24 cellular contexts compared by ENCODE assay signal in the genomic region with DNA sequence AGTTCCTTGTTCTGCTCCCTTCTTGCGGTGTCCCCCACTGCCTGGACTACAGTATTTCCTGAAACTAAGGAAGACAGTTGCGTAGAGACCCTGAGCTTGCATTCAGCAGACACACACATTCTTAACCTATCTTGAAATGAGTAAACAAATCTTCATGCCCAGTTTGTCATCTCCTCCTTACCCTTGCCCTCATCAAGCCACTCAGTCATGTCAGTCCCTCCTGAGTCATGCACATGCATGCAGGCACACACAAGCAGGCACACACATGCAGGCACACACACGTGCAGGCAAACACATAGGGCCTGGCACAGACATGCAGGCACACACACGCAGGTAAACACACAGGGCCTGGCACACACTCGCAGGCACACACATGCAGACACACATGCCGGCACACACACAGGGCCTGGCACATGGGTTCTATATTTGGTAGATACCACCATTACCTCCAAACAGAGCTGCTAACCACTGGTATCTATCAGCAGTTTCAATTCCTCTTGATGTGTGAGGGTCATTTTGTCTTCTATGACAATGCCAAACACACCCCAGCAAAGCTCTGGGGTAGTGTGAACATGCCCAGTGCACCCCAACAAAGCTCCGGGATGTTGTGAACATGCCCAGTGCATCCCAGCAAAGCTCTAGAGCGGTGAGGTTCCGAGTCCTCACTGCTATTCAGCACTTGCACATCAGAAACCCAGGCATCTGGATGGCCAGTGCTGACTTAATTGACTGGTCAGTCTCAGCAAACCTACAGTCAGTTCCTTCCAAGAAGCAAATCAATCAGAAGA.
DNase-seq lines count a peak whose midpoint lies in the region; ATAC-seq, FAIRE-seq and TF ChIP-seq lines count a peak whose summit lies in the region.
"Had no signal": no experiment of that assay in that cellular context is flagged by ENCODE, and none has a peak within 500 bp of the region (broad histone marks: within the 10 kb centered on the region; RNA-seq: fewer than 3 reads in every experiment).

No MANE protein-coding gene starts in this region.

- CTCF ChIA-PET in H1 (lab: Charles Lee; ENCODE audit: partially characterized antibody) = interaction anchor here (0.7 kb wide), 1 partner anchor 12 kb away, joined by 5 read pairs; no protein-coding TSS in a partner anchor

- H3K23me2 ChIP-seq in H1 (ENCODE audit: low read depth, low read length) = no peaks in the 10 kb centered on the region

- no peaks in the 10 kb centered on the region for H3K79me2 ChIP-seq in H1 (ENCODE audit: control insufficient read depth in 1 of 2, insufficient read depth in 2 of 2, low read length in 2 of 2)

- H2BK5ac ChIP-seq in H1 (ENCODE audit: low read depth, low read length) (no peak overlapping the region), neuronal stem cell (ENCODE audit: low read length) (no peak overlapping the region)

- H3K56ac ChIP-seq in H1 (replicated peaks; ENCODE audit: insufficient read length, low read depth, low read length) = no peak overlapping the region

- H2BK12ac ChIP-seq in H1 (ENCODE audit: low read depth, low read length) (no peak overlapping the region), neuronal stem cell (ENCODE audit: low read length) (peak overlapping the region; percentile 59)

- 91% methylated on average over 9 of the region's 9 CpGs; no CpG with 5 or more reads in 1 of the 2 experiments for WGBS in H1 (ENCODE audit: extremely low coverage in 1 of 2, insufficient coverage in 1 of 2, insufficient read length in 1 of 2, insufficient replicate concordance in 2 of 2, low coverage in 1 of 2, low lambda C conversion rate in 2 of 2, missing lambda C conversion rate in 1 of 2), 2 experiments
- no CpG with 5 or more reads among the region's 9 CpGs for WGBS in neuronal stem cell (ENCODE audit: extremely low coverage in 2 of 2, insufficient read length in 2 of 2, insufficient replicate concordance in 1 of 2), 2 donors

- H4K8ac ChIP-seq in H1 (ENCODE audit: extremely low read depth, insufficient read depth, low read length) = no peak overlapping the region
- no peak overlapping the region for H4K8ac ChIP-seq in neuronal stem cell (ENCODE audit: low read depth, low read length)

- H3K4me2 ChIP-seq in H1 (ENCODE audit: insufficient read depth in 1 of 2, low read depth in 2 of 2, low read length in 2 of 2) = no peak overlapping the region
- no peak overlapping the region for H3K4me2 ChIP-seq in neuronal stem cell (ENCODE audit: insufficient read depth, low read length, poor library complexity, severe bottlenecking)
- H3K4me2 ChIP-seq: GM23338 had no signal

- DNase-seq in right atrium auricular region (ENCODE audit: low spot score) (peak; percentile 51), left ventricle myocardium inferior (no peak), H1 (ENCODE audit: low read depth in 1 of 2, low spot score in 2 of 2) (no peak), neuronal stem cell (ENCODE audit: low spot score) (no peak), MG63 (no peak), T-helper 1 cell (no peak)
- DNase-seq: activated CD4-positive, alpha-beta T cell treated with anti-CD3 and anti-CD28 coated beads, Interleukin-2, amount 10 ng/mL, durations not matched to agents 7 days and 5 days; activated effector memory CD4-positive, alpha-beta T cell treated with anti-CD3 and anti-CD28 coated beads, Interleukin-2, amount 50 U/mL, for 16 hours; activated T-cell treated with anti-CD3 and anti-CD28 coated beads, Interleukin-2, amount 50 U/mL, for 24 hours; effector CD8-positive, alpha-beta T cell; naive thymus-derived CD8-positive, alpha-beta T cell; NCI-H1417 treated with DMSO at 0.1 percent for 48 hours; NCI-H2029 treated with DMSO at 0.1 percent for 48 hours; NCI-H2227 treated with DMSO at 0.1 percent for 48 hours; NCI-H526; stimulated activated naive CD4-positive, alpha-beta T cell treated with Interleukin-2 at 50 U/mL for 16 hours; uterus had no signal

- H2AK5ac ChIP-seq in H1 (ENCODE audit: low read depth, low read length) = no peak overlapping the region
- peak overlapping the region; percentile 64 for H2AK5ac ChIP-seq in neuronal stem cell (ENCODE audit: low read depth, low read length)

- H3K14ac ChIP-seq in H1 (ENCODE audit: insufficient read length) (no peak overlapping the region), neuronal stem cell (ENCODE audit: low read length) (no peak overlapping the region)

- ATAC-seq in HG03432 (IDR thresholded peaks at IDR 0.05; ENCODE audit: unreplicated experiment) = no peak
- no peak for ATAC-seq in GM21717 (IDR thresholded peaks at IDR 0.05; ENCODE audit: unreplicated experiment)
- ATAC-seq: GM23338; naive thymus-derived CD8-positive, alpha-beta T cell had no signal

- H4K20me1 ChIP-seq in H1 (replicated peaks in 1 of 2; ENCODE audit: control insufficient read depth in 1 of 2, insufficient read depth in 2 of 2, low read length in 2 of 2) = peaks cover 0 to 2% of the 10 kb centered on the region in 2 experiments

- H2BK20ac ChIP-seq in H1 (ENCODE audit: low read length) = no peak overlapping the region

- no peaks in the 10 kb centered on the region for H3K27me3 ChIP-seq in right atrium auricular region
- H3K27me3 ChIP-seq in left ventricle myocardium inferior (ENCODE audit: low read depth) = peaks cover 21% of the 10 kb centered on the region
- peaks cover 0 to 3% (median 0%) of the 10 kb centered on the region in 4 experiments; a peak in 3 of 7 replicates for H3K27me3 ChIP-seq in H1 (replicated peaks in 1 of 4; ENCODE audit: control insufficient read depth in 3 of 4, extremely low read depth in 1 of 4, insufficient read depth in 3 of 4, low read length in 3 of 4)
- peaks cover 0 to 13% (median 2%) of the 10 kb centered on the region in 3 experiments for H3K27me3 ChIP-seq in neuronal stem cell (ENCODE audit: control insufficient read depth in 3 of 3, insufficient read depth in 3 of 3, low read depth in 1 of 3, low read length in 3 of 3)
- no peaks in the 10 kb centered on the region for H3K27me3 ChIP-seq in MG63
- H3K27me3 ChIP-seq: uterus had no signal

- no peak overlapping the region for H4K5ac ChIP-seq in H1 (ENCODE audit: insufficient read length, low read depth, low read length)

- no peak overlapping the region for H3K18ac ChIP-seq in H1 (ENCODE audit: extremely low read depth, low read length)
- peak overlapping the region; percentile 76 for H3K18ac ChIP-seq in neuronal stem cell (ENCODE audit: low read length)

- H2BK15ac ChIP-seq in H1 (ENCODE audit: low read length) (peak overlapping the region; percentile 20; the same call in 1 of the 2 replicates), neuronal stem cell (ENCODE audit: low read length) (no peak overlapping the region)

- no peak for TF ChIP-seq POLR2A in H1 (IDR thresholded peaks at IDR 0.05; ENCODE audit: control extremely low read depth in 1 of 2, low read depth in 2 of 2, low read length in 2 of 2)

- H3K79me1 ChIP-seq in H1 (ENCODE audit: low read depth, low read length) (no peaks in the 10 kb centered on the region), neuronal stem cell (ENCODE audit: low read depth, low read length) (no peaks in the 10 kb centered on the region)

- H3K4me1 ChIP-seq in right atrium auricular region = no peaks in the 10 kb centered on the region
- H3K4me1 ChIP-seq in left ventricle myocardium inferior = no peaks in the 10 kb centered on the region
- H3K4me1 ChIP-seq in H1 (replicated peaks in 1 of 4; ENCODE audit: control insufficient read depth in 3 of 4, insufficient read depth in 4 of 4, low read length in 3 of 4) = peaks cover 0 to 8% (median 2%) of the 10 kb centered on the region in 4 experiments; a peak in 2 of 7 replicates
- H3K4me1 ChIP-seq in neuronal stem cell (ENCODE audit: control insufficient read depth in 2 of 2, insufficient read depth in 1 of 2, low read depth in 1 of 2, low read length in 2 of 2) = peaks cover 0 to 10% of the 10 kb centered on the region in 2 donors
- H3K4me1 ChIP-seq: uterus had no signal

- H3K4me3 ChIP-seq in right atrium auricular region (no peak overlapping the region), left ventricle myocardium inferior (no peak overlapping the region), H1 (ENCODE audit: extremely low read depth in 1 of 4, insufficient read depth in 2 of 4, low read depth in 3 of 4, low read length in 4 of 4) (no peak overlapping the region), neuronal stem cell (ENCODE audit: low read length in 2 of 2) (no peak overlapping the region), MG63 (no peak overlapping the region)
- H3K4me3 ChIP-seq: GM23338, skin epidermis, uterus had no signal

- H4K91ac ChIP-seq in H1 (replicated peaks; ENCODE audit: insufficient read length, low read length) (peak overlapping the region; percentile 25), neuronal stem cell (ENCODE audit: low read depth, low read length, poor library complexity) (no peak overlapping the region)

- TF ChIP-seq CTCF in right atrium auricular region (IDR thresholded peaks at IDR 0.05) (no peak), left ventricle myocardium inferior (IDR thresholded peaks at IDR 0.05; ENCODE audit: borderline replicate concordance) (no peak), H1 (IDR thresholded peaks at IDR 0.05; ENCODE audit: control extremely low read depth in 1 of 3, insufficient read depth in 1 of 3, low read depth in 1 of 3, low read length in 3 of 3) (no peak)

- no peaks in the 10 kb centered on the region for H3K9me3 ChIP-seq in right atrium auricular region
- H3K9me3 ChIP-seq in left ventricle myocardium inferior (replicated peaks) = no peaks in the 10 kb centered on the region
- H3K9me3 ChIP-seq in H1 (ENCODE audit: insufficient read depth in 2 of 2, low read depth in 1 of 2, low read length in 1 of 2) = no peaks in the 10 kb centered on the region
- no peaks in the 10 kb centered on the region for H3K9me3 ChIP-seq in neuronal stem cell (replicated peaks in 1 of 2; ENCODE audit: control insufficient read depth in 2 of 2, insufficient read depth in 1 of 2, low read depth in 1 of 2, low read length in 2 of 2)
- no peaks in the 10 kb centered on the region for H3K9me3 ChIP-seq in MG63
- H3K9me3 ChIP-seq: uterus had no signal

- peak overlapping the region; percentile 54 for H3K4ac ChIP-seq in H1 (replicated peaks; ENCODE audit: insufficient read length, low read depth, low read length)
- H3K4ac ChIP-seq in neuronal stem cell (ENCODE audit: low read length) = no peak overlapping the region

- no peak for TF ChIP-seq EP300 in H1 (IDR thresholded peaks at IDR 0.05; ENCODE audit: borderline replicate concordance in 1 of 2, low read depth in 2 of 2, low read length in 2 of 2)

- POLR2A ChIA-PET in H1 (lab: Charles Lee; ENCODE audit: partially characterized antibody) = no interaction called here

- H3K27ac ChIP-seq in right atrium auricular region (no peak overlapping the region), left ventricle myocardium inferior (replicated peaks) (no peak overlapping the region), H1 (ENCODE audit: low read depth, low read length) (no peak overlapping the region), neuronal stem cell (replicated peaks; ENCODE audit: low read length) (no peak overlapping the region)
- H3K27ac ChIP-seq: skin epidermis, uterus had no signal

- H3K36me3 ChIP-seq in right atrium auricular region (no peaks in the 10 kb centered on the region), left ventricle myocardium inferior (no peaks in the 10 kb centered on the region), H1 (ENCODE audit: control insufficient read depth in 2 of 4, insufficient read depth in 4 of 4, low read length in 3 of 4) (no peaks in the 10 kb centered on the region), neuronal stem cell (replicated peaks in 1 of 2; ENCODE audit: control insufficient read depth in 2 of 2, insufficient read depth in 2 of 2, low read length in 2 of 2) (no peaks in the 10 kb centered on the region), MG63 (no peaks in the 10 kb centered on the region)
- H3K36me3 ChIP-seq: uterus had no signal

- no peak for FAIRE-seq in H1 (lab: Jason Lieb, UNC)
- FAIRE-seq: A204.1, colon, islet of Langerhans had no signal

- H2AFZ ChIP-seq in H1 (ENCODE audit: low read length) = no peak overlapping the region
- no peak overlapping the region for H2AFZ ChIP-seq in neuronal stem cell (ENCODE audit: low read length)
- H2AFZ ChIP-seq: GM23338 had no signal

- no peak overlapping the region for H3K23ac ChIP-seq in H1 (ENCODE audit: insufficient read length)
- no peak overlapping the region for H3K23ac ChIP-seq in neuronal stem cell (ENCODE audit: low read depth, low read length, poor library complexity)

- TF ChIP-seq RAD21 in H1 (IDR thresholded peaks at IDR 0.05 in 1 of 2, conservative IDR thresholded peaks at IDR 0.05 in 1 of 2; ENCODE audit: low read depth in 2 of 2, low read length in 2 of 2) = no peak

- H2BK120ac ChIP-seq in H1 (replicated peaks; ENCODE audit: low read depth, low read length) = no peak overlapping the region
- no peak overlapping the region for H2BK120ac ChIP-seq in neuronal stem cell (ENCODE audit: low read depth, low read length)

- intact Hi-C loops in left ventricle myocardium inferior (cut with micrococcal nuclease) = no loop called here

- H3K9ac ChIP-seq in H1 (replicated peaks in 1 of 4; ENCODE audit: extremely low read depth in 1 of 4, low read depth in 3 of 4, low read length in 3 of 4) (no peak overlapping the region), neuronal stem cell (ENCODE audit: low read depth, low read length, poor library complexity) (no peak overlapping the region)
